In the genomic region with DNA sequence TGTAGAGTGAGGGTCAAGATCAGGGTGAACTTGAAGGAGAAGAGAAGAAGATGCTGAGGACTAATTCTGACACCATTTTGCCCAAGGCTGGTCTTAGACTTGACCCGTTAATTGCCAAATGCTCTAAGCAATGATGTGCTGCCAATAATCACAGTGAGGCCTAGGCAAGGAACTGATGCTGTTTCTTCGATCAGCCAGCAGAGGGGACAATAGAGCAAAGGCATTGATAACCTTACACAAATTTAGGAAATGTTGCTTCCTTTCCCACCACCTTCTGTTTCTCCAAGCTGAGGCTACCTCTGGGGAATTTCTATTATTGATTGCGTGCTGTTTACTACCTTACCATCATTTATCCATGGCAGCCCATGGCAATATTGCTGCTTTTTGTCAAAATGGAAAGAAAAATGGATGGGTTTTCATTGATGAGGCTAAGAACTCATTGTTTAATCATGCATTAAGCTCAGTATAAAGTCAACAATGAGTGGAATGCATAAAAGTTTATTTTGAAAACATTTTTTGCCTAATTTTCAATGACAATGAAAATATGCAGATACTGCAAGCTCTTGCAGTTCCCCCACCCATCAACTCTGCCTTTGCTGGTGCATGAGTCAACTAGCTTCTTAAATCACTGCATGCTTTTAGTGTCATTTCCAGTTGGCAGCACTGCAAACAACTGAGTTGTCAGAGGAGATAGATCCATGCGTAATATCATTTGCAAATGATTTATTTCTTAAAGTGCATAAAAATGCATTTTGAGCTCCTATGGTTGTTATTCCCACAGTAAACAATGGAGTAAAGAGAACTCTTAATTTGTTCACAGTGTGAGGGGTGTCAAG, we compare ENCODE assay signal across 8 cellular contexts.
A peak's percentile ranks its signal among the peaks of the same experiment; 100 is the strongest.
DNase-seq lines count a peak whose midpoint lies in the region; ATAC-seq and TF ChIP-seq lines count a peak whose summit lies in the region.

No MANE protein-coding gene starts in this region.

- H3K4me1 Mint-ChIP-seq in activated naive CD8-positive, alpha-beta T cell treated with anti-CD3 and anti-CD28 coated beads, Interleukin-2, amount 10 ng/mL, durations not matched to agents 7 days and 5 days = no peaks in the 10 kb centered on the region
- no peaks in the 10 kb centered on the region for H3K4me1 Mint-ChIP-seq in activated naive CD8-positive, alpha-beta T cell treated with anti-CD3 and anti-CD28 coated beads for 36 hours
- no peaks in the 10 kb centered on the region for H3K4me1 Mint-ChIP-seq in effector memory CD8-positive, alpha-beta T cell (ENCODE audit: low read depth in 2 of 2)
- peaks cover 15% of the 10 kb centered on the region for H3K4me1 Mint-ChIP-seq in neural crest cell

- POLR2A ChIA-PET in activated naive CD8-positive, alpha-beta T cell treated with anti-CD3 and anti-CD28 coated beads, Interleukin-2, amount 10 ng/mL, durations not matched to agents 7 days and 5 days (lab: Charles Lee) = no interaction called here

- no peaks in the 10 kb centered on the region for H3K36me3 Mint-ChIP-seq in activated naive CD8-positive, alpha-beta T cell treated with anti-CD3 and anti-CD28 coated beads, Interleukin-2, amount 10 ng/mL, durations not matched to agents 7 days and 5 days
- H3K36me3 Mint-ChIP-seq in activated naive CD8-positive, alpha-beta T cell treated with anti-CD3 and anti-CD28 coated beads for 36 hours = peaks cover 2% of the 10 kb centered on the region
- no peaks in the 10 kb centered on the region for H3K36me3 Mint-ChIP-seq in effector memory CD8-positive, alpha-beta T cell (ENCODE audit: insufficient read depth)
- no peaks in the 10 kb centered on the region for H3K36me3 Mint-ChIP-seq in neural crest cell (ENCODE audit: low read depth)

- H3K4me3 Mint-ChIP-seq in activated naive CD8-positive, alpha-beta T cell treated with anti-CD3 and anti-CD28 coated beads, Interleukin-2, amount 10 ng/mL, durations not matched to agents 7 days and 5 days = no peak overlapping the region
- H3K4me3 Mint-ChIP-seq in activated naive CD8-positive, alpha-beta T cell treated with anti-CD3 and anti-CD28 coated beads for 36 hours = no peak overlapping the region
- H3K4me3 Mint-ChIP-seq in effector memory CD8-positive, alpha-beta T cell = no peak overlapping the region
- no peak overlapping the region for H3K4me3 Mint-ChIP-seq in neural crest cell

- no peak overlapping the region for H3K27ac Mint-ChIP-seq in activated naive CD8-positive, alpha-beta T cell treated with anti-CD3 and anti-CD28 coated beads, Interleukin-2, amount 10 ng/mL, durations not matched to agents 7 days and 5 days
- H3K27ac Mint-ChIP-seq in activated naive CD8-positive, alpha-beta T cell treated with anti-CD3 and anti-CD28 coated beads for 36 hours = no peak overlapping the region
- H3K27ac Mint-ChIP-seq in effector memory CD8-positive, alpha-beta T cell = no peak overlapping the region
- peak overlapping the region; percentile 6 for H3K27ac Mint-ChIP-seq in neural crest cell (ENCODE audit: unreplicated experiment)

- peaks cover 2% of the 10 kb centered on the region for H3K9me3 Mint-ChIP-seq in activated naive CD8-positive, alpha-beta T cell treated with anti-CD3 and anti-CD28 coated beads, Interleukin-2, amount 10 ng/mL, durations not matched to agents 7 days and 5 days
- H3K9me3 Mint-ChIP-seq in activated naive CD8-positive, alpha-beta T cell treated with anti-CD3 and anti-CD28 coated beads for 36 hours = no peaks in the 10 kb centered on the region
- no peaks in the 10 kb centered on the region for H3K9me3 Mint-ChIP-seq in effector memory CD8-positive, alpha-beta T cell
- H3K9me3 Mint-ChIP-seq in neural crest cell = peaks cover 6% of the 10 kb centered on the region

- no peak for DNase-seq in activated naive CD8-positive, alpha-beta T cell treated with anti-CD3 and anti-CD28 coated beads, Interleukin-2, amount 10 ng/mL, durations not matched to agents 7 days and 5 days
- no peak for DNase-seq in activated naive CD8-positive, alpha-beta T cell treated with anti-CD3 and anti-CD28 coated beads for 36 hours
- DNase-seq in OCI-M1 (lab: John Stamatoyannopoulos, UW) = peak; percentile 33
- DNase-seq in effector memory CD8-positive, alpha-beta T cell = peak in 2 of 3 experiments; percentile 9 to 17
- peak; percentile 24 for DNase-seq in neural crest cell (ENCODE audit: low read depth, low spot score)
- DNase-seq in OCI-M2 (lab: John Stamatoyannopoulos, UW; ENCODE audit: unreplicated experiment) = no peak

- TF ChIP-seq CTCF in neural crest cell (conservative IDR thresholded peaks at IDR 0.05) = peak; percentile 76

- peak; percentile 39 for ATAC-seq in activated naive CD8-positive, alpha-beta T cell treated with anti-CD3 and anti-CD28 coated beads, Interleukin-2, amount 10 ng/mL, durations not matched to agents 7 days and 5 days (ENCODE audit: low read depth)
- ATAC-seq in GM21447 (IDR thresholded peaks at IDR 0.05; ENCODE audit: unreplicated experiment) (peak; percentile 90), HG03565 (IDR thresholded peaks at IDR 0.05; ENCODE audit: unreplicated experiment) (peak; percentile 87)
- ATAC-seq in effector memory CD8-positive, alpha-beta T cell (replicated peaks) = peak; percentile 43

- no peaks in the 10 kb centered on the region for H3K27me3 Mint-ChIP-seq in activated naive CD8-positive, alpha-beta T cell treated with anti-CD3 and anti-CD28 coated beads, Interleukin-2, amount 10 ng/mL, durations not matched to agents 7 days and 5 days
- H3K27me3 Mint-ChIP-seq in activated naive CD8-positive, alpha-beta T cell treated with anti-CD3 and anti-CD28 coated beads for 36 hours = no peaks in the 10 kb centered on the region
- peaks cover 12 to 15% of the 10 kb centered on the region in 2 donors for H3K27me3 Mint-ChIP-seq in effector memory CD8-positive, alpha-beta T cell
- H3K27me3 Mint-ChIP-seq in neural crest cell (ENCODE audit: low read depth) = no peaks in the 10 kb centered on the region

Comparison
In these comparisons a context has a peak if more than half of its experiments do, and no peak if none do; other contexts are left out.
1. ATAC-seq: peak in every context shown above with its lines; median percentile 90 in GM21447; 87 in HG03565; 43 in effector memory CD8-positive, alpha-beta T cell; 39 in activated naive CD8-positive, alpha-beta T cell treated with anti-CD3 and anti-CD28 coated beads, Interleukin-2, amount 10 ng/mL, durations not matched to agents 7 days and 5 days.
2. DNase-seq: peak in OCI-M1 (single experiment), effector memory CD8-positive, alpha-beta T cell (2 of 3) and neural crest cell (single experiment); none in activated naive CD8-positive, alpha-beta T cell treated with anti-CD3 and anti-CD28 coated beads, Interleukin-2, amount 10 ng/mL, durations not matched to agents 7 days and 5 days (single experiment), activated naive CD8-positive, alpha-beta T cell treated with anti-CD3 and anti-CD28 coated beads for 36 hours (single experiment) and OCI-M2 (single experiment).